In the genomic region with DNA sequence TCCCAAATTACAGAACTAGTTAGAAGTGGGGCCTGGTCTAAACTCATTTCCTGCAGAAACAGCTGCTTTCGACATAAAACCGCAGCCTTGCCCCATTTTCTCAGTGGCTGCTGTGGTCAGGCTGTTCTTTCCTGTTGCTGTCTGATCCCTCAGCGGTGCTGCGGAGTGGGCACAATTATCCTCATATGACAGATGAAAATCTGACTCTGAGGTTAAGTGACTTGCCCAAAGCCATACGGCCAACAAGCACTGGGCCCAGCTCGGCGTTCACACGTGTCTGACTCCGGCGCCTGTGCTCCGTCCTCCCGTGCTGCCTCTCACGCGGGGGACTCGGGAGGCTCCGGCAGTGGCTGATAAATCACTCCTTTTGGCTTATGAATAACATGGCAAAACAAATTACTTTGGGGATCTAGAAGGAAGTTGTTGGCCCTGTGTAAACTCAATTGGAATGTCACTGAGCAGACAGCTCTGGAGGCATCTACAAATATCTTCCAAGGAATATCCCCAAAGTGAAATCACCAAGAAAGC, we compare ENCODE assay signal across 1 cellular context.
TF ChIP-seq lines count a peak whose summit lies in the region.

No MANE protein-coding gene starts in this region.

TF ChIP-seq in GM12878, 131 proteins besides CTCF, POLR2A, EP300 and RAD21 (continued from another document):
- TF ChIP-seq, protein P1, sequence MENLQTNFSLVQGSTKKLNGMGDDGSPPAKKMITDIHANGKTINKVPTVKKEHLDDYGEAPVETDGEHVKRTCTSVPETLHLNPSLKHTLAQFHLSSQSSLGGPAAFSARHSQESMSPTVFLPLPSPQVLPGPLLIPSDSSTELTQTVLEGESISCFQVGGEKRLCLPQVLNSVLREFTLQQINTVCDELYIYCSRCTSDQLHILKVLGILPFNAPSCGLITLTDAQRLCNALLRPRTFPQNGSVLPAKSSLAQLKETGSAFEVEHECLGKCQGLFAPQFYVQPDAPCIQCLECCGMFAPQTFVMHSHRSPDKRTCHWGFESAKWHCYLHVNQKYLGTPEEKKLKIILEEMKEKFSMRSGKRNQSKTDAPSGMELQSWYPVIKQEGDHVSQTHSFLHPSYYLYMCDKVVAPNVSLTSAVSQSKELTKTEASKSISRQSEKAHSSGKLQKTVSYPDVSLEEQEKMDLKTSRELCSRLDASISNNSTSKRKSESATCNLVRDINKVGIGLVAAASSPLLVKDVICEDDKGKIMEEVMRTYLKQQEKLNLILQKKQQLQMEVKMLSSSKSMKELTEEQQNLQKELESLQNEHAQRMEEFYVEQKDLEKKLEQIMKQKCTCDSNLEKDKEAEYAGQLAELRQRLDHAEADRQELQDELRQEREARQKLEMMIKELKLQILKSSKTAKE (IDR thresholded peaks at IDR 0.05; ENCODE audit: low read depth, poor library complexity, severe bottlenecking): peak; percentile 20
- TF ChIP-seq POU2F2 (IDR thresholded peaks at IDR 0.05; ENCODE audit: borderline replicate concordance, low read depth, low read length) (no peak), SUPT20H (IDR thresholded peaks at IDR 0.05; ENCODE audit: borderline replicate concordance, control insufficient read depth, low read depth, low read length) (no peak), CEBPB (IDR thresholded peaks at IDR 0.05; ENCODE audit: borderline replicate concordance in 1 of 2, low read depth in 2 of 2, low read length in 2 of 2) (no peak), ZBED1 (IDR thresholded peaks at IDR 0.05; ENCODE audit: borderline replicate concordance) (no peak), NFIC (IDR thresholded peaks at IDR 0.05; ENCODE audit: low read depth, low read length) (0 out of 2 replicates have a peak, but pooled peaks have one; percentile 25), DPF2 (IDR thresholded peaks at IDR 0.05) (peak; percentile 67), E4F1 (IDR thresholded peaks at IDR 0.05; ENCODE audit: borderline replicate concordance, partially characterized antibody) (no peak), SREBF2 (IDR thresholded peaks at IDR 0.05; ENCODE audit: low read length) (no peak), ZNF217 (IDR thresholded peaks at IDR 0.05) (no peak), TBL1XR1 (IDR thresholded peaks at IDR 0.05; ENCODE audit: low read depth, low read length) (no peak), TCF3 (IDR thresholded peaks at IDR 0.05; ENCODE audit: borderline replicate concordance, insufficient read depth, low read depth, low read length) (peak; percentile 73; the same call in 1 of the 2 replicates), IKZF2 (IDR thresholded peaks at IDR 0.05) (peak; percentile 63 to 75), ATF7 (IDR thresholded peaks at IDR 0.05; ENCODE audit: low read depth) (0 out of 2 replicates have a peak, but pooled peaks have one; percentile 28), RAD51 (IDR thresholded peaks at IDR 0.05) (no peak), ZBTB4 (CRISPR knock-in tag; IDR thresholded peaks at IDR 0.05) (no peak), NRF1 (conservative IDR thresholded peaks at IDR 0.05; ENCODE audit: low read depth, low read length) (no peak), MEF2B (IDR thresholded peaks at IDR 0.05; ENCODE audit: partially characterized antibody, poor library complexity, severe bottlenecking) (no peak), CHD2 (IDR thresholded peaks at IDR 0.05; ENCODE audit: borderline replicate concordance, low read depth, low read length) (no peak), HDAC2 (IDR thresholded peaks at IDR 0.05) (no peak), PBX3 (IDR thresholded peaks at IDR 0.05; ENCODE audit: insufficient replicate concordance, low read depth, low read length) (no peak), CBFB (IDR thresholded peaks at IDR 0.05; ENCODE audit: low read depth) (peak; percentile 80; the same call in 1 of the 2 replicates), MTA2 (IDR thresholded peaks at IDR 0.05; ENCODE audit: low read depth) (peak; percentile 43; the same call in 1 of the 2 replicates), ZSCAN29 (IDR thresholded peaks at IDR 0.05) (no peak), ZNF622 (IDR thresholded peaks at IDR 0.05) (no peak), MTA3 (IDR thresholded peaks at IDR 0.05; ENCODE audit: borderline replicate concordance, low read length) (no peak), PAX8 (IDR thresholded peaks at IDR 0.05) (no peak), EED (IDR thresholded peaks at IDR 0.05; ENCODE audit: low read depth) (peak; percentile 73; the same call in 1 of the 2 replicates), CREM (IDR thresholded peaks at IDR 0.05; ENCODE audit: low read depth) (no peak), NR2C1 (IDR thresholded peaks at IDR 0.05) (no peak), MLLT1 (IDR thresholded peaks at IDR 0.05) (0 out of 2 replicates have a peak, but pooled peaks have one; percentile 25), HCFC1 (IDR thresholded peaks at IDR 0.05; ENCODE audit: low read length) (no peak), EGR1 (IDR thresholded peaks at IDR 0.05; ENCODE audit: borderline replicate concordance in 1 of 2, low read depth in 2 of 2, low read length in 2 of 2) (no peak), TCF7 (IDR thresholded peaks at IDR 0.05; ENCODE audit: borderline replicate concordance) (no peak), STAT1 (conservative IDR thresholded peaks at IDR 0.05) (no peak), NR2F1 (conservative IDR thresholded peaks at IDR 0.05) (0 out of 2 replicates have a peak, but pooled peaks have one; percentile 23)
- TF ChIP-seq, protein P2, sequence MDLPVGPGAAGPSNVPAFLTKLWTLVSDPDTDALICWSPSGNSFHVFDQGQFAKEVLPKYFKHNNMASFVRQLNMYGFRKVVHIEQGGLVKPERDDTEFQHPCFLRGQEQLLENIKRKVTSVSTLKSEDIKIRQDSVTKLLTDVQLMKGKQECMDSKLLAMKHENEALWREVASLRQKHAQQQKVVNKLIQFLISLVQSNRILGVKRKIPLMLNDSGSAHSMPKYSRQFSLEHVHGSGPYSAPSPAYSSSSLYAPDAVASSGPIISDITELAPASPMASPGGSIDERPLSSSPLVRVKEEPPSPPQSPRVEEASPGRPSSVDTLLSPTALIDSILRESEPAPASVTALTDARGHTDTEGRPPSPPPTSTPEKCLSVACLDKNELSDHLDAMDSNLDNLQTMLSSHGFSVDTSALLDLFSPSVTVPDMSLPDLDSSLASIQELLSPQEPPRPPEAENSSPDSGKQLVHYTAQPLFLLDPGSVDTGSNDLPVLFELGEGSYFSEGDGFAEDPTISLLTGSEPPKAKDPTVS (IDR thresholded peaks at IDR 0.05; ENCODE audit: low read depth, low read length): no peak
- TF ChIP-seq, protein P3, sequence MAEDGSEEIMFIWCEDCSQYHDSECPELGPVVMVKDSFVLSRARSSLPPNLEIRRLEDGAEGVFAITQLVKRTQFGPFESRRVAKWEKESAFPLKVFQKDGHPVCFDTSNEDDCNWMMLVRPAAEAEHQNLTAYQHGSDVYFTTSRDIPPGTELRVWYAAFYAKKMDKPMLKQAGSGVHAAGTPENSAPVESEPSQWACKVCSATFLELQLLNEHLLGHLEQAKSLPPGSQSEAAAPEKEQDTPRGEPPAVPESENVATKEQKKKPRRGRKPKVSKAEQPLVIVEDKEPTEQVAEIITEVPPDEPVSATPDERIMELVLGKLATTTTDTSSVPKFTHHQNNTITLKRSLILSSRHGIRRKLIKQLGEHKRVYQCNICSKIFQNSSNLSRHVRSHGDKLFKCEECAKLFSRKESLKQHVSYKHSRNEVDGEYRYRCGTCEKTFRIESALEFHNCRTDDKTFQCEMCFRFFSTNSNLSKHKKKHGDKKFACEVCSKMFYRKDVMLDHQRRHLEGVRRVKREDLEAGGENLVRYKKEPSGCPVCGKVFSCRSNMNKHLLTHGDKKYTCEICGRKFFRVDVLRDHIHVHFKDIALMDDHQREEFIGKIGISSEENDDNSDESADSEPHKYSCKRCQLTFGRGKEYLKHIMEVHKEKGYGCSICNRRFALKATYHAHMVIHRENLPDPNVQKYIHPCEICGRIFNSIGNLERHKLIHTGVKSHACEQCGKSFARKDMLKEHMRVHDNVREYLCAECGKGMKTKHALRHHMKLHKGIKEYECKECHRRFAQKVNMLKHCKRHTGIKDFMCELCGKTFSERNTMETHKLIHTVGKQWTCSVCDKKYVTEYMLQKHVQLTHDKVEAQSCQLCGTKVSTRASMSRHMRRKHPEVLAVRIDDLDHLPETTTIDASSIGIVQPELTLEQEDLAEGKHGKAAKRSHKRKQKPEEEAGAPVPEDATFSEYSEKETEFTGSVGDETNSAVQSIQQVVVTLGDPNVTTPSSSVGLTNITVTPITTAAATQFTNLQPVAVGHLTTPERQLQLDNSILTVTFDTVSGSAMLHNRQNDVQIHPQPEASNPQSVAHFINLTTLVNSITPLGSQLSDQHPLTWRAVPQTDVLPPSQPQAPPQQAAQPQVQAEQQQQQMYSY (CRISPR knock-in tag; IDR thresholded peaks at IDR 0.05): no peak
- TF ChIP-seq, protein P4, sequence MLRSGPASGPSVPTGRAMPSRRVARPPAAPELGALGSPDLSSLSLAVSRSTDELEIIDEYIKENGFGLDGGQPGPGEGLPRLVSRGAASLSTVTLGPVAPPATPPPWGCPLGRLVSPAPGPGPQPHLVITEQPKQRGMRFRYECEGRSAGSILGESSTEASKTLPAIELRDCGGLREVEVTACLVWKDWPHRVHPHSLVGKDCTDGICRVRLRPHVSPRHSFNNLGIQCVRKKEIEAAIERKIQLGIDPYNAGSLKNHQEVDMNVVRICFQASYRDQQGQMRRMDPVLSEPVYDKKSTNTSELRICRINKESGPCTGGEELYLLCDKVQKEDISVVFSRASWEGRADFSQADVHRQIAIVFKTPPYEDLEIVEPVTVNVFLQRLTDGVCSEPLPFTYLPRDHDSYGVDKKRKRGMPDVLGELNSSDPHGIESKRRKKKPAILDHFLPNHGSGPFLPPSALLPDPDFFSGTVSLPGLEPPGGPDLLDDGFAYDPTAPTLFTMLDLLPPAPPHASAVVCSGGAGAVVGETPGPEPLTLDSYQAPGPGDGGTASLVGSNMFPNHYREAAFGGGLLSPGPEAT (IDR thresholded peaks at IDR 0.05; ENCODE audit: low read depth): 0 out of 2 replicates have a peak, but pooled peaks have one; percentile 25
TF ChIP-seq in GM12878: peak in this region for 18.
